In the genomic region with DNA sequence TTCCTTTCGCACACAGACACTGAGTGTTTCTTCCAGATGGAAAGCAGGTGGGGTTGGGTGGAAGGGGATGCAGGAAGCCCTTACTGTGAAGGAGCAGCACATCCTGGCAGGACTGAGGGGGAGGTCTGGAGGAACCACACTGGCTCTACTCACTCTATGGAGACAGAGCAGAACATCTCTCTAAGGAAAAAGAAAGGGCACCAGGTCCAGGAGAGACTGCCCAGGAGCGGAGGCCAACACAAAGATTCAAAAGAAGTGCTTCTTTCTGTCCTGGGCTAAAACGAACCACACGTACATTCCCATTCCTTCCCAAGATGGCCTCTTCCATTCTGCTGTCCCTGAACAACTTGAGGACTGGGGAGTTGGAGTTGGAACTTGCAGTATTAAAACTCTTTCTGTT, we compare ENCODE assay signal across 17 cellular contexts. TPM values are rescaled to one million over a fixed set of nuclear protein-coding genes. Genes with fewer than 3 reads are reported as not detected.
"Had no signal": no experiment of that assay in that cellular context is flagged by ENCODE, and none has a peak within 500 bp of the region (broad histone marks: within the 10 kb centered on the region; RNA-seq: fewer than 3 reads in every experiment).

No MANE protein-coding gene starts in this region.

- H3K36me3 ChIP-seq: brain microvascular endothelial cell, transverse colon had no signal

- H3K9me3 ChIP-seq: transverse colon had no signal

- H3K27ac ChIP-seq: brain microvascular endothelial cell, transverse colon had no signal

- DNase-seq: activated CD4-positive, alpha-beta T cell treated with anti-CD3 and anti-CD28 coated beads, Interleukin-2, amount 50 U/mL, for 1 hour; activated naive CD4-positive, alpha-beta T cell treated with Interleukin-2 at 50 U/mL for 16 hours; activated T-cell treated with anti-CD3 and anti-CD28 coated beads for 4 hours; anterior cingulate cortex; brain microvascular endothelial cell; erythroblast; left colon; naive B cell; retina; stimulated activated CD4-positive, alpha-beta T cell treated with anti-CD3 and anti-CD28 coated beads, Interleukin-2, amount 100 ng/mL, for 48 hours; stimulated activated naive B cell treated with anti-CD40 and anti-IgM and Interleukin-4, amounts not matched to agents 10 μg/mL and 1 μg/mL and 100 μg/mL, for 72 hours; substantia nigra; SW 1271; transverse colon had no signal

- ATAC-seq: activated CD4-positive, CD25-positive, alpha-beta regulatory T cell treated with anti-CD3 and anti-CD28 coated beads, Interleukin-2, amount 50 U/mL, for 24 hours; activated T-helper 17 cell treated with anti-CD3 and anti-CD28 coated beads, Interleukin-2, amount 50 U/mL, for 72 hours; left colon; stimulated activated naive B cell treated with anti-CD40 and anti-IgM and Interleukin-4, amounts not matched to agents 10 μg/mL and 1 μg/mL and 100 μg/mL, for 72 hours had no signal

- H3K27me3 ChIP-seq: brain microvascular endothelial cell had no signal

- H3K4me3 ChIP-seq: transverse colon had no signal

RNA-seq across cellular contexts. Expression of a gene that starts 13.8 kb away (rescaled TPM):
- total RNA-seq: dermis microvascular lymphatic vessel endothelial cell had no signal
